Comparison of ENCODE assay signal across 24 cellular contexts in the genomic region with DNA sequence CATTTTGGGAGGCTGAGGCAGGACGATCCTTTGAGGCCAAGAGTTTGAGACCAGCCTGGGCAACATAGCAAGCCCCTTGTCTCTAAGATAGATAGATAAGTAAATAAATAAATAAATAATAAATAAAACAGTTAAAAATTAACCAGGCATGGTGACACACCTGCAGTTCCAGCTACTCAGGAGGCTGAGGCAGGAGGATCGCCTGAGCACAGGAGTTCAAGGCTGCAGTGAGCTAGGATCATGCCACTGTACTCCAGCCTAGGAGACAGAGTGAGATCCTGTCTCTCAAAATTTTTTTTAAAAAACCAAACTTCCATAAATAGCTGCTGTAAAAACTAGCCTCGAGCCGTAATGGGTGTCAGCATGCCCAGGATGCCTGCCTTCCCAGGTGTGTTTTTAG.
"Had no signal": no experiment of that assay in that cellular context is flagged by ENCODE, and none has a peak within 500 bp of the region (broad histone marks: within the 10 kb centered on the region; RNA-seq: fewer than 3 reads in every experiment).

No MANE protein-coding gene starts in this region.

- H3K27ac ChIP-seq: body of pancreas had no signal

- H3K9me3 Mint-ChIP-seq: activated CD4-positive, alpha-beta memory T cell treated with anti-CD3 and anti-CD28 coated beads, Interleukin-2, amount 10 ng/mL, durations not matched to agents 7 days and 5 days; activated CD4-positive, alpha-beta T cell treated with anti-CD3 and anti-CD28 coated beads, Interleukin-2, amount 10 ng/mL, durations not matched to agents 7 days and 5 days; activated naive CD4-positive, alpha-beta T cell treated with anti-CD3 and anti-CD28 coated beads for 36 hours; activated naive CD4-positive, alpha-beta T cell treated with anti-CD3 and anti-CD28 coated beads, Interleukin-2, amount 50 U/mL, for 24 hours; activated naive CD8-positive, alpha-beta T cell treated with anti-CD3 and anti-CD28 coated beads for 36 hours; activated naive CD8-positive, alpha-beta T cell treated with anti-CD3 and anti-CD28 coated beads, Interleukin-2, amount 50 U/mL, for 24 hours; activated T-helper 1 cell treated with anti-CD3 and anti-CD28 coated beads, Interleukin-12 subunit alpha, Interleukin-12 subunit beta, Interleukin-2, Interleukin-4 antibody, amounts not matched to agents 30 ng/mL and 10 ng/mL and 1 ng/mL, durations not matched to agents 14 hours and 24 hours and 36 hours; activated T-helper 2 cell treated with anti-CD3 and anti-CD28 coated beads, Interferon-gamma antibody, Interleukin-2, Interleukin-4, amounts not matched to agents 10 μg/mL and 5 μg/mL and 100 μg/mL, durations not matched to agents 14 hours and 24 hours and 36 hours had no signal

- H3K4me1 Mint-ChIP-seq: activated CD4-positive, alpha-beta memory T cell treated with anti-CD3 and anti-CD28 coated beads, Interleukin-2, amount 10 ng/mL, durations not matched to agents 7 days and 5 days; activated CD4-positive, alpha-beta T cell treated with anti-CD3 and anti-CD28 coated beads, Interleukin-2, amount 10 ng/mL, durations not matched to agents 7 days and 5 days; activated naive CD4-positive, alpha-beta T cell treated with anti-CD3 and anti-CD28 coated beads, Interleukin-2, amount 50 U/mL, for 24 hours; activated naive CD8-positive, alpha-beta T cell treated with anti-CD3 and anti-CD28 coated beads for 36 hours; activated naive CD8-positive, alpha-beta T cell treated with anti-CD3 and anti-CD28 coated beads, Interleukin-2, amount 50 U/mL, for 24 hours had no signal

- H3K27me3 ChIP-seq: adrenal gland, body of pancreas had no signal

- H3K9me3 ChIP-seq: adrenal gland, body of pancreas had no signal

- ATAC-seq: activated naive CD8-positive, alpha-beta T cell treated with anti-CD3 and anti-CD28 coated beads, Interleukin-2, amount 50 U/mL, for 24 hours; body of pancreas; esophagus mucosa; WTC11 had no signal

- H3K27ac Mint-ChIP-seq: activated CD4-positive, alpha-beta memory T cell treated with anti-CD3 and anti-CD28 coated beads, Interleukin-2, amount 10 ng/mL, durations not matched to agents 7 days and 5 days; activated CD4-positive, alpha-beta T cell treated with anti-CD3 and anti-CD28 coated beads, Interleukin-2, amount 10 ng/mL, durations not matched to agents 7 days and 5 days; activated naive CD4-positive, alpha-beta T cell treated with anti-CD3 and anti-CD28 coated beads for 36 hours; activated naive CD4-positive, alpha-beta T cell treated with anti-CD3 and anti-CD28 coated beads, Interleukin-2, amount 50 U/mL, for 24 hours; activated naive CD8-positive, alpha-beta T cell treated with anti-CD3 and anti-CD28 coated beads for 36 hours; activated naive CD8-positive, alpha-beta T cell treated with anti-CD3 and anti-CD28 coated beads, Interleukin-2, amount 50 U/mL, for 24 hours; activated T-helper 1 cell treated with anti-CD3 and anti-CD28 coated beads, Interleukin-12 subunit alpha, Interleukin-12 subunit beta, Interleukin-2, Interleukin-4 antibody, amounts not matched to agents 30 ng/mL and 10 ng/mL and 1 ng/mL, durations not matched to agents 14 hours and 24 hours and 36 hours; activated T-helper 2 cell treated with anti-CD3 and anti-CD28 coated beads, Interferon-gamma antibody, Interleukin-2, Interleukin-4, amounts not matched to agents 10 μg/mL and 5 μg/mL and 100 μg/mL, durations not matched to agents 14 hours and 24 hours and 36 hours; WTC11 had no signal

- DNase-seq: activated CD4-positive, alpha-beta memory T cell treated with anti-CD3 and anti-CD28 coated beads, Interleukin-2, amount 10 ng/mL, durations not matched to agents 7 days and 5 days; activated CD4-positive, alpha-beta T cell treated with anti-CD3 and anti-CD28 coated beads for 1 hour; activated CD4-positive, alpha-beta T cell treated with anti-CD3 and anti-CD28 coated beads for 4 hours; activated CD4-positive, alpha-beta T cell treated with anti-CD3 and anti-CD28 coated beads, Interleukin-2, amount 10 ng/mL, durations not matched to agents 7 days and 5 days; activated CD4-positive, alpha-beta T cell treated with anti-CD3 and anti-CD28 coated beads, Interleukin-2, amount 50 U/mL, for 4 hours; activated effector memory CD4-positive, alpha-beta T cell treated with anti-CD3 and anti-CD28 coated beads, Interleukin-2, amount 50 U/mL, for 16 hours; activated naive CD4-positive, alpha-beta T cell treated with anti-CD3 and anti-CD28 coated beads for 36 hours; activated naive CD8-positive, alpha-beta T cell treated with anti-CD3 and anti-CD28 coated beads for 36 hours; activated naive CD8-positive, alpha-beta T cell treated with anti-CD3 and anti-CD28 coated beads, Interleukin-2, amount 50 U/mL, for 24 hours; activated T-cell treated with anti-CD3 and anti-CD28 coated beads, Interleukin-2, amount 50 U/mL, for 1 hour; activated T-cell treated with anti-CD3 and anti-CD28 coated beads, Interleukin-2, amount 50 U/mL, for 48 hours; adrenal gland; amygdala; aorta; body of pancreas; caudate nucleus; effector CD8-positive, alpha-beta T cell; foreskin fibroblast; T-helper 2 cell had no signal

- H3K36me3 Mint-ChIP-seq: activated naive CD4-positive, alpha-beta T cell treated with anti-CD3 and anti-CD28 coated beads, Interleukin-2, amount 50 U/mL, for 24 hours; activated naive CD8-positive, alpha-beta T cell treated with anti-CD3 and anti-CD28 coated beads for 36 hours had no signal

- H3K4me1 ChIP-seq: body of pancreas had no signal

- H3K4me3 Mint-ChIP-seq: activated CD4-positive, alpha-beta memory T cell treated with anti-CD3 and anti-CD28 coated beads, Interleukin-2, amount 10 ng/mL, durations not matched to agents 7 days and 5 days; activated CD4-positive, alpha-beta T cell treated with anti-CD3 and anti-CD28 coated beads, Interleukin-2, amount 10 ng/mL, durations not matched to agents 7 days and 5 days; activated naive CD4-positive, alpha-beta T cell treated with anti-CD3 and anti-CD28 coated beads for 36 hours; activated naive CD4-positive, alpha-beta T cell treated with anti-CD3 and anti-CD28 coated beads, Interleukin-2, amount 50 U/mL, for 24 hours; activated naive CD8-positive, alpha-beta T cell treated with anti-CD3 and anti-CD28 coated beads for 36 hours; activated naive CD8-positive, alpha-beta T cell treated with anti-CD3 and anti-CD28 coated beads, Interleukin-2, amount 50 U/mL, for 24 hours; activated T-helper 1 cell treated with anti-CD3 and anti-CD28 coated beads, Interleukin-12 subunit alpha, Interleukin-12 subunit beta, Interleukin-2, Interleukin-4 antibody, amounts not matched to agents 30 ng/mL and 10 ng/mL and 1 ng/mL, durations not matched to agents 14 hours and 24 hours and 36 hours; WTC11 had no signal

- H3K4me3 ChIP-seq: adrenal gland, body of pancreas had no signal

- H3K36me3 ChIP-seq: adrenal gland had no signal

- H3K27me3 Mint-ChIP-seq: activated CD4-positive, alpha-beta T cell treated with anti-CD3 and anti-CD28 coated beads, Interleukin-2, amount 10 ng/mL, durations not matched to agents 7 days and 5 days had no signal
